15 cellular contexts compared by ENCODE assay signal in the genomic region with DNA sequence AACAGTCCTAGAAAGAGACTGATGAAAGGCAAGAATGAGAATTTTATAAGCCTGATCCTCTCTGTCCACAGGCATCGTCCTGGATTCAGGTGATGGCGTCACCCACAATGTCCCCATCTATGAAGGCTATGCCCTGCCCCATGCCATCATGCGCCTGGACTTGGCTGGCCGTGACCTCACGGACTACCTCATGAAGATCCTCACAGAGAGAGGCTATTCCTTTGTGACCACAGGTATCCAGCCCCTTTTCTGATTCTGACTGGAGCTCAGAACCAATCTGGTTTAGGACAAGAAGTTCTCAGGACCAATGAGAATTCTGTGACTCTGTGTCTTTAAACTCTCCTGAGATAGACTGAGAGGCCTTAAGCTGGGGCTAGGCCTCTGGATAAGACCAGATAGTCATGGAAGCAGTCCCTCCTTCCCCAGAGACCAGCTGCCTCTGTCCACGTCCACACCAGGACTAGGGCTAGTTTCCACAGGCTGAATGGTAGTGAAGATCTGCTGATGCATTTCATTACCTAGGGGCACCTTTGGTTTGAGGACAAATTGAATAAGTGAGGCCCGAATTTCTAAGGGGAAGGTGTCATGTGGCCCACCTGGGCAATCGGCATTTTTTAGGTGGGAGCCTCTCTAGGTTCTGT. TPM values are rescaled to one million over a fixed set of nuclear protein-coding genes. Genes with fewer than 3 reads are reported as not detected.
DNase-seq lines count a peak whose midpoint lies in the region; ATAC-seq and TF ChIP-seq lines count a peak whose summit lies in the region.
"Had no signal": no experiment of that assay in that cellular context is flagged by ENCODE, and none has a peak within 500 bp of the region (broad histone marks: within the 10 kb centered on the region; RNA-seq: fewer than 3 reads in every experiment).

No MANE protein-coding gene starts in this region.

- H2BK120ac ChIP-seq in trophoblast cell (ENCODE audit: insufficient read depth, low read length, poor library complexity): no peak overlapping the region

- no peaks in the 10 kb centered on the region for H3K27me3 ChIP-seq in gastroesophageal sphincter
- H3K27me3 ChIP-seq in trophoblast cell (ENCODE audit: insufficient read depth, low read length): no peaks in the 10 kb centered on the region
- H3K27me3 ChIP-seq in stomach smooth muscle (ENCODE audit: control insufficient read depth in 1 of 2, insufficient read depth in 2 of 2, low read length in 2 of 2): no peaks in the 10 kb centered on the region
- H3K27me3 ChIP-seq in right lobe of liver: no peaks in the 10 kb centered on the region

- no peak for TF ChIP-seq EP300 in gastroesophageal sphincter (IDR thresholded peaks at IDR 0.05)

- H3K79me1 ChIP-seq in trophoblast cell (ENCODE audit: low read length): no peaks in the 10 kb centered on the region

- H3K36me3 ChIP-seq in gastroesophageal sphincter (peaks cover 10 to 90% of the 10 kb centered on the region in 2 donors), trophoblast cell (ENCODE audit: control insufficient read depth in 1 of 2, insufficient read depth in 2 of 2, low read length in 2 of 2) (no peaks in the 10 kb centered on the region), stomach smooth muscle (ENCODE audit: control insufficient read depth in 2 of 2, insufficient read depth in 2 of 2, low read length in 2 of 2) (peaks cover 71 to 84% of the 10 kb centered on the region in 2 donors), right lobe of liver (no peaks in the 10 kb centered on the region)

- H3K27ac Mint-ChIP-seq in chondrocyte (ENCODE audit: unreplicated experiment): peak overlapping the region; percentile 27
- H3K27ac Mint-ChIP-seq: CD14-positive monocyte; CD8-positive, alpha-beta T cell had no signal

- no peak overlapping the region for H4K8ac ChIP-seq in trophoblast cell (ENCODE audit: low read depth, low read length)

- intact Hi-C loops in right lobe of liver (cut with DNase I): no loop called here

- H3K9ac ChIP-seq in trophoblast cell (ENCODE audit: low read length) (peak overlapping the region; percentile 18), stomach smooth muscle (ENCODE audit: low read length in 2 of 2) (peak overlapping the region in 1 of 2 donors; percentile 29)

- no peak overlapping the region for H3K4me3 Mint-ChIP-seq in chondrocyte (ENCODE audit: unreplicated experiment)
- H3K4me3 Mint-ChIP-seq: CD14-positive monocyte; CD8-positive, alpha-beta T cell had no signal

- peaks cover 48% of the 10 kb centered on the region for H3K36me3 Mint-ChIP-seq in chondrocyte (ENCODE audit: low read depth)
- H3K36me3 Mint-ChIP-seq: CD14-positive monocyte; CD8-positive, alpha-beta T cell had no signal

- no peak overlapping the region for H4K12ac ChIP-seq in trophoblast cell (ENCODE audit: low read depth, low read length)

- 67 to 80% methylated on average over 4 to 6 of the region's 8 CpGs for WGBS in gastroesophageal sphincter (ENCODE audit: low coverage in 1 of 2), 2 donors
- WGBS in trophoblast cell (ENCODE audit: extremely low coverage, insufficient coverage, insufficient read length): no CpG with 5 or more reads among the region's 8 CpGs
- 86% methylated on average over 1 of the region's 8 CpGs for WGBS in right lobe of liver (ENCODE audit: insufficient coverage, low coverage, low lambda C conversion rate, missing lambda C conversion rate)

- H3K9me3 Mint-ChIP-seq in chondrocyte (ENCODE audit: low read depth): no peaks in the 10 kb centered on the region
- H3K9me3 Mint-ChIP-seq: CD14-positive monocyte; CD8-positive, alpha-beta T cell had no signal

- H4K91ac ChIP-seq in trophoblast cell (ENCODE audit: low read depth, low read length): no peak overlapping the region

- TF ChIP-seq POLR2A in gastroesophageal sphincter (IDR thresholded peaks at IDR 0.05) (no peak), right lobe of liver (IDR thresholded peaks at IDR 0.05) (no peak)

- no peak overlapping the region for H2BK12ac ChIP-seq in trophoblast cell (ENCODE audit: low read length)

- no peak overlapping the region for H3K4ac ChIP-seq in trophoblast cell (ENCODE audit: low read depth, low read length)

- H3K4me1 ChIP-seq in gastroesophageal sphincter: peaks cover 0 to 16% (median 0%) of the 10 kb centered on the region in 3 donors
- H3K4me1 ChIP-seq in trophoblast cell (ENCODE audit: control insufficient read depth in 1 of 2, insufficient read depth in 2 of 2, low read length in 2 of 2): no peaks in the 10 kb centered on the region
- H3K4me1 ChIP-seq in stomach smooth muscle (ENCODE audit: control insufficient read depth, insufficient read depth, low read length): no peaks in the 10 kb centered on the region
- no peaks in the 10 kb centered on the region for H3K4me1 ChIP-seq in right lobe of liver

- H2AK5ac ChIP-seq in trophoblast cell (ENCODE audit: low read length): no peak overlapping the region

- no peaks in the 10 kb centered on the region for H3K9me3 ChIP-seq in gastroesophageal sphincter
- no peaks in the 10 kb centered on the region for H3K9me3 ChIP-seq in trophoblast cell (ENCODE audit: insufficient read depth, low read depth, low read length)
- no peaks in the 10 kb centered on the region for H3K9me3 ChIP-seq in stomach smooth muscle (ENCODE audit: control insufficient read depth in 2 of 2, low read length in 2 of 2)
- no peaks in the 10 kb centered on the region for H3K9me3 ChIP-seq in right lobe of liver

- H3K14ac ChIP-seq in trophoblast cell (ENCODE audit: low read length): no peak overlapping the region

- no peak overlapping the region for H2BK5ac ChIP-seq in trophoblast cell (ENCODE audit: low read depth, low read length, poor library complexity)

- no peaks in the 10 kb centered on the region for H3K27me3 Mint-ChIP-seq in chondrocyte (ENCODE audit: low read depth)

- H3K4me1 Mint-ChIP-seq in chondrocyte (ENCODE audit: low read depth): peaks cover 6% of the 10 kb centered on the region

- TF ChIP-seq CTCF in chondrocyte (IDR thresholded peaks at IDR 0.05) (no peak), gastroesophageal sphincter (IDR thresholded peaks at IDR 0.05) (no peak), right lobe of liver (IDR thresholded peaks at IDR 0.05) (no peak)

- no peak overlapping the region for H3K4me2 ChIP-seq in trophoblast cell (ENCODE audit: low read length)

- H3K27ac ChIP-seq in gastroesophageal sphincter: peak overlapping the region; percentile 13 to 77 (median 55)
- H3K27ac ChIP-seq in trophoblast cell (ENCODE audit: low read depth, low read length): no peak overlapping the region
- H3K27ac ChIP-seq in stomach smooth muscle (ENCODE audit: low read length): peak overlapping the region; percentile 78
- no peak overlapping the region for H3K27ac ChIP-seq in right lobe of liver

- H3K4me3 ChIP-seq in gastroesophageal sphincter (no peak overlapping the region), trophoblast cell (ENCODE audit: low read depth, low read length) (no peak overlapping the region), stomach smooth muscle (ENCODE audit: low read length in 2 of 2) (no peak overlapping the region), right lobe of liver (no peak overlapping the region)

- H2AFZ ChIP-seq in trophoblast cell (ENCODE audit: insufficient read depth, low read length, poor library complexity): no peak overlapping the region

- H3K23ac ChIP-seq in trophoblast cell (ENCODE audit: low read length): no peak overlapping the region

- DNase-seq in chondrocyte (ENCODE audit: low spot score): no peak
- DNase-seq in trophoblast cell: no peak
- DNase-seq in right lobe of liver: no peak
- no peak for DNase-seq in UCSD-AML1 (lab: John Stamatoyannopoulos, UW; ENCODE audit: unreplicated experiment)
- DNase-seq in iPS-NIHi7 (ENCODE audit: extremely low spot score): no peak
- DNase-seq: CD8-positive, alpha-beta T cell; COR-L47; DMS153; DMS79 treated with DMSO at 0.1 percent for 48 hours; EL had no signal

- ATAC-seq in gastroesophageal sphincter: no peak
- no peak for ATAC-seq in right lobe of liver
- ATAC-seq: CD8-positive, alpha-beta T cell; HCT116; HepG2 had no signal

- no peak overlapping the region for H3K18ac ChIP-seq in trophoblast cell (ENCODE audit: low read length)

- H3K79me2 ChIP-seq in trophoblast cell (ENCODE audit: control insufficient read depth, insufficient read depth, low read length, poor library complexity): no peaks in the 10 kb centered on the region

RNA-seq across cellular contexts. Expression of a gene that starts 13.1 kb away (rescaled TPM):
- total RNA-seq in chondrocyte (58.1 to 60.8 TPM (median 58.9 TPM) in 3 replicates), gastroesophageal sphincter (10 to 100 TPM; 32.6 to 61.3 (median 38.6) TPM), right lobe of liver (10 to 100 TPM; 16.6 to 33.1 (median 22.6) TPM)
- polyA plus RNA-seq in trophoblast cell (2013): 94.1 and 96.1 TPM in 2 replicates

RNA-seq across cellular contexts. Expression of a gene that starts 20.7 kb away (rescaled TPM):
- total RNA-seq in chondrocyte (173 to 1,480 TPM (median 1,439 TPM) in 3 replicates), gastroesophageal sphincter (1,000 to 10,000 TPM; 2,261 to 5,929 (median 3,123) TPM), right lobe of liver (10 to 100 TPM in 1 of 6 experiments, 1 to 10 TPM in 4, under 1 TPM in 1; 0.39 to 12.8 (median 1.1) TPM)
- 5.7 and 5.8 TPM in 2 replicates for polyA plus RNA-seq in trophoblast cell (2013)
- total RNA-seq: CD8-positive, alpha-beta T cell had no signal
- polyA plus RNA-seq: CD14-positive monocyte, HepG2 had no signal

Comparison
In these comparisons a context has a peak if more than half of its experiments do, and no peak if none do; other contexts are left out.
1. H3K27ac ChIP-seq: peak in gastroesophageal sphincter (4 of 4) and stomach smooth muscle (single experiment); none in trophoblast cell (single experiment) and right lobe of liver (0 of 3).
2. RNA of a gene that starts 20.7 kb away (total RNA-seq): 2,261 to 5,929 TPM in gastroesophageal sphincter and 173 to 1,480 TPM in chondrocyte; 0.39 to 12.8 TPM in right lobe of liver; every median in the first group is over 10 times any median in the second.